In genomic region chrX:51874123-51874522, GRCh38 we compare ENCODE assay signal across 31 cellular contexts.
"Had no signal": no experiment of that assay in that cellular context is flagged by ENCODE, and none has a peak within 500 bp of the region (broad histone marks: within the 10 kb centered on the region; RNA-seq: fewer than 3 reads in every experiment).

No MANE protein-coding gene starts in this region.

- H3K27ac ChIP-seq: epithelial cell of prostate, gastrocnemius medialis, heart left ventricle, hepatocyte, neural progenitor cell, prostate gland, right atrium auricular region, stomach, thyroid gland, vagina had no signal

- H3K36me3 ChIP-seq: gastrocnemius medialis, heart left ventricle, neural progenitor cell, prostate gland, right atrium auricular region, stomach, thyroid gland, vagina had no signal

- H3K4me1 Mint-ChIP-seq: endodermal cell, mesothelial cell of epicardium, nephron, neural progenitor cell had no signal

- H3K4me3 ChIP-seq: gastrocnemius medialis, heart left ventricle, hepatocyte, lung, mucosa of descending colon, neural progenitor cell, prostate gland, right atrium auricular region, smooth muscle cell, stomach, thyroid gland, vagina had no signal

- H3K79me2 ChIP-seq: hepatocyte had no signal

- H3K27me3 Mint-ChIP-seq: dendritic cell treated with granulocyte-macrophage colony-stimulating factor and Interleukin-4, amounts not matched to agents 40 ng/mL and 50 ng/mL, for 4 days; naive thymus-derived CD4-positive, alpha-beta T cell had no signal

- H2AFZ ChIP-seq: hepatocyte, neural progenitor cell had no signal

- H3K27ac Mint-ChIP-seq: dendritic cell treated with granulocyte-macrophage colony-stimulating factor and Interleukin-4, amounts not matched to agents 40 ng/mL and 50 ng/mL, for 4 days; endodermal cell; mesothelial cell of epicardium; nephron; neural progenitor cell had no signal

- H3K9me3 ChIP-seq: gastrocnemius medialis, heart left ventricle, mucosa of descending colon, prostate gland, right atrium auricular region, stomach, thyroid gland, vagina had no signal

- H3K4me3 Mint-ChIP-seq: dendritic cell treated with granulocyte-macrophage colony-stimulating factor and Interleukin-4, amounts not matched to agents 40 ng/mL and 50 ng/mL, for 4 days; endodermal cell; mesothelial cell of epicardium; naive thymus-derived CD4-positive, alpha-beta T cell; nephron; neural progenitor cell had no signal

- DNase-seq: effector CD8-positive, alpha-beta T cell; endodermal cell; foreskin fibroblast; gastrocnemius medialis; heart left ventricle; kidney; mesenchymal stem cell; mucosa of descending colon; naive thymus-derived CD4-positive, alpha-beta T cell; stimulated activated CD4-positive, alpha-beta T cell treated with anti-CD3 and anti-CD28 coated beads, Interleukin-12 subunit alpha, Interleukin-12 subunit beta, amount 100 ng/mL, for 4 hours; stimulated activated CD4-positive, alpha-beta T cell treated with anti-CD3 and anti-CD28 coated beads, Interleukin-1b, Interleukin-23, amount 100 ng/mL, for 48 hours; stimulated activated CD4-positive, alpha-beta T cell treated with anti-CD3 and anti-CD28 coated beads, Interleukin-4, amount 100 ng/mL, for 1 hour; stimulated activated CD8-positive, alpha-beta memory T cell treated with anti-CD3 and anti-CD28 coated beads, Interleukin-4, amount 100 ng/mL, for 48 hours; stimulated activated naive CD4-positive, alpha-beta T cell treated with Interleukin-2 at 50 U/mL for 16 hours; stomach; thyroid gland; trophoblast cell had no signal

- H3K9me3 Mint-ChIP-seq: dendritic cell treated with granulocyte-macrophage colony-stimulating factor and Interleukin-4, amounts not matched to agents 40 ng/mL and 50 ng/mL, for 4 days had no signal

- H3K4me2 ChIP-seq: hepatocyte, neural progenitor cell, smooth muscle cell had no signal

- H3K4me1 ChIP-seq: gastrocnemius medialis, heart left ventricle, neural progenitor cell, prostate gland, right atrium auricular region, stomach, thyroid gland, vagina had no signal

- ATAC-seq: esophagus mucosa; gastrocnemius medialis; heart left ventricle; left lobe of liver; mucosa of descending colon; naive thymus-derived CD4-positive, alpha-beta T cell; sciatic nerve had no signal
